In genomic region chr1:29267341-29268070, GRCh38 we compare ENCODE assay signal across 20 cellular contexts. TPM values are rescaled to one million over a fixed set of nuclear protein-coding genes. Genes with fewer than 3 reads are reported as not detected.
DNase-seq lines count a peak whose midpoint lies in the region; ATAC-seq and TF ChIP-seq lines count a peak whose summit lies in the region.
"Had no signal": no experiment of that assay in that cellular context is flagged by ENCODE, and none has a peak within 500 bp of the region (broad histone marks: within the 10 kb centered on the region; RNA-seq: fewer than 3 reads in every experiment).

No MANE protein-coding gene starts in this region.

- H3K9me3 Mint-ChIP-seq in chondrocyte (ENCODE audit: low read depth) = no peaks in the 10 kb centered on the region
- H3K9me3 Mint-ChIP-seq in nephron = peaks cover 6% of the 10 kb centered on the region
- H3K9me3 Mint-ChIP-seq in endothelial cell (ENCODE audit: unreplicated experiment) = no peaks in the 10 kb centered on the region
- H3K9me3 Mint-ChIP-seq: CD4-positive, alpha-beta T cell; GM23338 had no signal

- H3K4me1 Mint-ChIP-seq in chondrocyte (ENCODE audit: low read depth) (peaks cover 25% of the 10 kb centered on the region), nephron (peaks cover 41% of the 10 kb centered on the region), endothelial cell (ENCODE audit: unreplicated experiment) (peaks cover 5% of the 10 kb centered on the region)

- DNase-seq in NCI-H2171 treated with DMSO at 0.1 percent for 48 hours (lab: John Stamatoyannopoulos, UW) (peak; percentile 14), NCI-H2171 (lab: John Stamatoyannopoulos, UW) (no peak), chondrocyte (ENCODE audit: low spot score) (peak; percentile 56), sigmoid colon (peak; percentile 32), endothelial cell (ENCODE audit: low spot score) (no peak), occipital lobe (lab: John Stamatoyannopoulos, UW) (no peak)
- DNase-seq: ACHN; CD4-positive, alpha-beta T cell; KG1; NCI-H1092 treated with DMSO at 0.1 percent for 48 hours; NCI-H146; NCI-H2029 treated with DMSO at 0.1 percent for 48 hours; NCI-H524 treated with DMSO at 0.1 percent for 48 hours; NCI-H82 had no signal

- WGBS in sigmoid colon, 2 donors = 71 to 75% methylated on average over 8 of the region's 8 CpGs

- no peak for TF ChIP-seq POLR2A in sigmoid colon (IDR thresholded peaks at IDR 0.05)

- ATAC-seq in activated CD4-positive, CD25-positive, alpha-beta regulatory T cell treated with anti-CD3 and anti-CD28 coated beads, Interleukin-2, amount 50 U/mL, for 24 hours = no peak
- ATAC-seq: GM23338, HCT116 had no signal

- H3K27ac Mint-ChIP-seq in chondrocyte (ENCODE audit: unreplicated experiment) (no peak overlapping the region), nephron (peak overlapping the region in 2 of 3 experiments; percentile 21 to 65), endothelial cell (ENCODE audit: unreplicated experiment) (no peak overlapping the region)
- H3K27ac Mint-ChIP-seq: CD4-positive, alpha-beta T cell; GM23338 had no signal

- no peaks in the 10 kb centered on the region for H3K27me3 ChIP-seq in sigmoid colon
- H3K27me3 ChIP-seq: BLaER1 had no signal

- H3K4me3 ChIP-seq in sigmoid colon = no peak overlapping the region
- H3K4me3 ChIP-seq: BLaER1, GM23338 had no signal

- H3K27me3 Mint-ChIP-seq in chondrocyte (ENCODE audit: low read depth) (peaks cover 10% of the 10 kb centered on the region), nephron (ENCODE audit: low read depth) (no peaks in the 10 kb centered on the region), endothelial cell (ENCODE audit: unreplicated experiment) (no peaks in the 10 kb centered on the region)

- H3K4me1 ChIP-seq in sigmoid colon = peaks cover 0 to 18% (median 10%) of the 10 kb centered on the region in 4 donors

- H3K36me3 Mint-ChIP-seq in chondrocyte (ENCODE audit: low read depth) = peaks cover 1% of the 10 kb centered on the region
- H3K36me3 Mint-ChIP-seq in nephron (ENCODE audit: low read depth) = peaks cover 11% of the 10 kb centered on the region
- H3K36me3 Mint-ChIP-seq in endothelial cell (ENCODE audit: low read depth, unreplicated experiment) = no peaks in the 10 kb centered on the region

- intact Hi-C loops in sigmoid colon (cut with DNase I) = no loop called here

- peaks cover 0 to 3% (median 0%) of the 10 kb centered on the region in 4 donors for H3K36me3 ChIP-seq in sigmoid colon
- H3K36me3 ChIP-seq: BLaER1 had no signal

- no peaks in the 10 kb centered on the region for H3K9me3 ChIP-seq in sigmoid colon
- H3K9me3 ChIP-seq: BLaER1 had no signal

- TF ChIP-seq CTCF in chondrocyte (IDR thresholded peaks at IDR 0.05) (no peak), nephron (IDR thresholded peaks at IDR 0.05; ENCODE audit: unreplicated experiment in 3 of 3) (no peak), sigmoid colon (IDR thresholded peaks at IDR 0.05) (no peak), endothelial cell (IDR thresholded peaks at IDR 0.05; ENCODE audit: unreplicated experiment) (no peak)

- H3K27ac ChIP-seq in sigmoid colon = no peak overlapping the region
- H3K27ac ChIP-seq: 22Rv1, BLaER1 had no signal

- TF ChIP-seq EP300 in sigmoid colon (IDR thresholded peaks at IDR 0.05) = no peak

- H3K4me3 Mint-ChIP-seq in chondrocyte (ENCODE audit: unreplicated experiment) (no peak overlapping the region), nephron (peak overlapping the region in 1 of 3 experiments; percentile 3), endothelial cell (ENCODE audit: unreplicated experiment) (no peak overlapping the region)
- H3K4me3 Mint-ChIP-seq: CD4-positive, alpha-beta T cell; GM23338 had no signal

RNA-seq across cellular contexts. Expression of gene PTPRU, which starts 31.2 kb away (rescaled TPM):
- 12.6 to 20.7 TPM (median 14.8 TPM) in 3 replicates for total RNA-seq in chondrocyte
- 10 to 100 TPM in 3 of 4 donors, 1 to 10 TPM in 1; 8.2 to 35.7 (median 25.1) TPM for total RNA-seq in sigmoid colon
- 1 to 10 TPM in 2 of 3 donors, under 1 TPM in 1; 0.92 to 7.9 (median 1.8) TPM for polyA plus RNA-seq in sigmoid colon
- 19.0 TPM for total RNA-seq in endothelial cell (ENCODE audit: unreplicated experiment)
- total RNA-seq in occipital lobe = 23.6 TPM

RNA-seq across cellular contexts. Expression of gene MECR, which starts 36.8 kb away (rescaled TPM):
- total RNA-seq in chondrocyte (15.2 to 24.5 TPM (median 15.6 TPM) in 3 replicates), sigmoid colon (10 to 100 TPM in 3 of 4 donors, 1 to 10 TPM in 1; 9.2 to 26.6 (median 18.5) TPM), endothelial cell (ENCODE audit: unreplicated experiment) (20.2 TPM), occipital lobe (15.8 TPM)
- polyA plus RNA-seq in sigmoid colon = 10 to 100 TPM; 10.4 to 17.7 (median 12.6) TPM

Comparison
In these comparisons a context has a peak if more than half of its experiments do, and no peak if none do; other contexts are left out.
1. DNase-seq: peak in NCI-H2171 treated with DMSO at 0.1 percent for 48 hours (single experiment), chondrocyte (single experiment) and sigmoid colon (single experiment); none in NCI-H2171 (single experiment), endothelial cell (single experiment) and occipital lobe (single experiment).
2. H3K27ac Mint-ChIP-seq: peak in nephron (2 of 3); none in chondrocyte (single experiment) and endothelial cell (single experiment).